20 cellular contexts compared by ENCODE assay signal in genomic region chr11:121039971-121040613, GRCh38.
"Had no signal": no experiment of that assay in that cellular context is flagged by ENCODE, and none has a peak within 500 bp of the region (broad histone marks: within the 10 kb centered on the region; RNA-seq: fewer than 3 reads in every experiment).

No MANE protein-coding gene starts in this region.

- H3K4me3 Mint-ChIP-seq: activated B cell treated with CpG ODN at 0.5 μM for 24 hours; activated CD4-positive, alpha-beta T cell treated with anti-CD3 and anti-CD28 coated beads, Interleukin-2, amount 10 ng/mL, durations not matched to agents 24 days and 14 days; effector memory CD8-positive, alpha-beta T cell; stimulated activated naive CD8-positive, alpha-beta T cell treated with anti-CD3 and anti-CD28 coated beads, Interleukin-15, amount 100 ng/mL, for 72 hours had no signal

- H3K4me1 Mint-ChIP-seq: activated B cell treated with CpG ODN at 0.5 μM for 24 hours had no signal

- H3K27ac Mint-ChIP-seq: activated B cell treated with CpG ODN at 0.5 μM for 24 hours; activated CD4-positive, alpha-beta T cell treated with anti-CD3 and anti-CD28 coated beads, Interleukin-2, amount 10 ng/mL, durations not matched to agents 24 days and 14 days; activated T-helper 2 cell treated with anti-CD3 and anti-CD28 coated beads, Interferon-gamma antibody, Interleukin-2, Interleukin-4, amounts not matched to agents 10 μg/mL and 5 μg/mL and 100 μg/mL, durations not matched to agents 14 hours and 24 hours and 36 hours; stimulated activated naive CD8-positive, alpha-beta T cell treated with anti-CD3 and anti-CD28 coated beads, Interleukin-15, amount 100 ng/mL, for 72 hours had no signal

- H3K4me3 ChIP-seq: adrenal gland, coronary artery, right atrium auricular region, skin epidermis, thoracic aorta had no signal

- H3K9me3 Mint-ChIP-seq: activated B cell treated with CpG ODN at 0.5 μM for 24 hours; activated CD4-positive, alpha-beta T cell treated with anti-CD3 and anti-CD28 coated beads, Interleukin-2, amount 10 ng/mL, durations not matched to agents 24 days and 14 days; activated T-helper 2 cell treated with anti-CD3 and anti-CD28 coated beads, Interferon-gamma antibody, Interleukin-2, Interleukin-4, amounts not matched to agents 10 μg/mL and 5 μg/mL and 100 μg/mL, durations not matched to agents 14 hours and 24 hours and 36 hours; effector memory CD8-positive, alpha-beta T cell; stimulated activated naive CD8-positive, alpha-beta T cell treated with anti-CD3 and anti-CD28 coated beads, Interleukin-15, amount 100 ng/mL, for 72 hours had no signal

- H3K27me3 ChIP-seq: adrenal gland, right atrium auricular region had no signal

- DNase-seq: activated B cell treated with CpG ODN at 0.5 μM for 24 hours; activated CD4-positive, alpha-beta T cell treated with anti-CD3 and anti-CD28 coated beads, Interleukin-2, amount 10 ng/mL, durations not matched to agents 24 days and 14 days; activated CD8-positive, alpha-beta memory T cell treated with anti-CD3 and anti-CD28 coated beads for 24 hours; activated naive CD4-positive, alpha-beta T cell treated with anti-CD3 and anti-CD28 coated beads, Interleukin-2, amount 50 U/mL, for 16 hours; adrenal gland; caudate nucleus; effector memory CD8-positive, alpha-beta T cell; glutamatergic neuron; islet precursor cell; left ventricle myocardium superior; midbrain; stimulated activated CD4-positive, alpha-beta T cell treated with anti-CD3 and anti-CD28 coated beads, Interleukin-4, amount 100 ng/mL, for 4 hours; stimulated activated naive CD8-positive, alpha-beta T cell treated with anti-CD3 and anti-CD28 coated beads, Interleukin-15, amount 100 ng/mL, for 72 hours; T-helper 1 cell had no signal

- H3K9me3 ChIP-seq: adrenal gland, right atrium auricular region, thoracic aorta had no signal

- H3K27me3 Mint-ChIP-seq: activated B cell treated with CpG ODN at 0.5 μM for 24 hours; effector memory CD8-positive, alpha-beta T cell; stimulated activated naive CD8-positive, alpha-beta T cell treated with anti-CD3 and anti-CD28 coated beads, Interleukin-15, amount 100 ng/mL, for 72 hours had no signal

- H3K27ac ChIP-seq: adrenal gland, coronary artery, right atrium auricular region, skin epidermis, thoracic aorta had no signal

- ATAC-seq: effector memory CD8-positive, alpha-beta T cell; esophagus mucosa; left ventricle myocardium superior; stimulated activated naive CD8-positive, alpha-beta T cell treated with anti-CD3 and anti-CD28 coated beads, Interleukin-15, amount 100 ng/mL, for 72 hours had no signal

- H3K36me3 ChIP-seq: adrenal gland, right atrium auricular region, thoracic aorta had no signal
